9 cellular contexts compared by ENCODE assay signal in genomic region chr6:87944541-87944954, GRCh38.
A peak's percentile ranks its signal among the peaks of the same experiment; 100 is the strongest.
DNase-seq lines count a peak whose midpoint lies in the region; ATAC-seq and TF ChIP-seq lines count a peak whose summit lies in the region.
"Had no signal": no experiment of that assay in that cellular context is flagged by ENCODE, and none has a peak within 500 bp of the region (broad histone marks: within the 10 kb centered on the region; RNA-seq: fewer than 3 reads in every experiment).

No MANE protein-coding gene starts in this region.

- no peak overlapping the region for H4K8ac ChIP-seq in mesenchymal stem cell (ENCODE audit: low read length)

- H3K27me3 Mint-ChIP-seq in CD14-positive monocyte (ENCODE audit: low read depth in 3 of 3): peaks cover 1 to 10% (median 7%) of the 10 kb centered on the region in 3 donors

- no peak overlapping the region for H2AK5ac ChIP-seq in mesenchymal stem cell (ENCODE audit: low read length, severe bottlenecking)

- TF ChIP-seq POLR2A in breast epithelium (IDR thresholded peaks at IDR 0.05): no peak

- no peak overlapping the region for H3K4me3 Mint-ChIP-seq in CD14-positive monocyte
- H3K4me3 Mint-ChIP-seq: naive B cell had no signal

- no peak overlapping the region for H3K14ac ChIP-seq in mesenchymal stem cell (ENCODE audit: low read length in 2 of 2)

- ATAC-seq in GM21576 (IDR thresholded peaks at IDR 0.05; ENCODE audit: unreplicated experiment) (no peak), HG03108 (IDR thresholded peaks at IDR 0.05; ENCODE audit: unreplicated experiment) (no peak), GM19395 (IDR thresholded peaks at IDR 0.05; ENCODE audit: unreplicated experiment) (no peak)

- H3K9me3 Mint-ChIP-seq in CD14-positive monocyte: peaks cover 0 to 2% (median 0%) of the 10 kb centered on the region in 7 donors
- H3K9me3 Mint-ChIP-seq: naive B cell had no signal

- no peak overlapping the region for H3K23ac ChIP-seq in mesenchymal stem cell (ENCODE audit: low read length in 2 of 2)

- DNase-seq in AG09319 (ENCODE audit: extremely low read depth, low read depth) (peak; percentile 43), LHCN-M2 (ENCODE audit: low read depth) (peak; percentile 25), breast epithelium (ENCODE audit: low spot score in 2 of 2) (peak; percentile 56 to 86), mesenchymal stem cell (peak; percentile 60), CD14-positive monocyte (ENCODE audit: low spot score) (no peak)
- DNase-seq: naive B cell had no signal

- H3K36me3 ChIP-seq in breast epithelium (no peaks in the 10 kb centered on the region), mesenchymal stem cell (ENCODE audit: control insufficient read depth in 1 of 2, insufficient read depth in 2 of 2, low read depth in 1 of 2, low read length in 2 of 2) (no peaks in the 10 kb centered on the region)

- H3K36me3 Mint-ChIP-seq in CD14-positive monocyte: no peaks in the 10 kb centered on the region

- no peak overlapping the region for H2BK120ac ChIP-seq in mesenchymal stem cell (ENCODE audit: low read depth, low read length)

- H3K79me1 ChIP-seq in mesenchymal stem cell (replicated peaks; ENCODE audit: low read length, poor library complexity, severe bottlenecking): no peaks in the 10 kb centered on the region

- H3K4me3 ChIP-seq in breast epithelium (no peak overlapping the region), mesenchymal stem cell (ENCODE audit: insufficient read depth in 1 of 2, low read depth in 1 of 2, low read length in 2 of 2) (no peak overlapping the region)

- H3K9me3 ChIP-seq in breast epithelium (no peaks in the 10 kb centered on the region), mesenchymal stem cell (ENCODE audit: control insufficient read depth, low read length) (no peaks in the 10 kb centered on the region)

- no peaks in the 10 kb centered on the region for H3K4me1 Mint-ChIP-seq in CD14-positive monocyte
- H3K4me1 Mint-ChIP-seq: naive B cell had no signal

- H3K27ac ChIP-seq in breast epithelium: peak overlapping the region; percentile 76 to 77
- H3K27ac ChIP-seq in mesenchymal stem cell (ENCODE audit: low read length, poor library complexity, severe bottlenecking): no peak overlapping the region

- intact Hi-C loops in breast epithelium (cut with DNase I; ENCODE audit: low total_unique reads) (no loop called here), CD14-positive monocyte (cut with micrococcal nuclease) (no loop called here)

- H2BK5ac ChIP-seq in mesenchymal stem cell (ENCODE audit: low read depth, low read length, poor library complexity, severe bottlenecking): no peak overlapping the region

- no peaks in the 10 kb centered on the region for H3K4me1 ChIP-seq in breast epithelium
- peaks cover 1% of the 10 kb centered on the region for H3K4me1 ChIP-seq in mesenchymal stem cell (ENCODE audit: control insufficient read depth, insufficient read depth, low read depth, low read length)

- no peak overlapping the region for H3K4ac ChIP-seq in mesenchymal stem cell (ENCODE audit: low read depth in 1 of 2, low read length in 2 of 2)

- H4K91ac ChIP-seq in mesenchymal stem cell (ENCODE audit: low read length): no peak overlapping the region

- H3K27ac Mint-ChIP-seq in CD14-positive monocyte: no peak overlapping the region
- H3K27ac Mint-ChIP-seq: naive B cell had no signal

- H3K27me3 ChIP-seq in breast epithelium (no peaks in the 10 kb centered on the region), mesenchymal stem cell (ENCODE audit: control insufficient read depth in 1 of 2, insufficient read depth in 1 of 2, low read length in 2 of 2) (peaks cover 0 to 13% of the 10 kb centered on the region in 2 experiments)

- 27% methylated on average over 5 of the region's 5 CpGs for WGBS in mesenchymal stem cell

- no peak overlapping the region for H3K4me2 ChIP-seq in mesenchymal stem cell (ENCODE audit: low read length, poor library complexity, severe bottlenecking)

- H2BK12ac ChIP-seq in mesenchymal stem cell (ENCODE audit: low read length in 2 of 2): no peak overlapping the region

- TF ChIP-seq CTCF in AG09319 (IDR thresholded peaks at IDR 0.05; ENCODE audit: low read depth, low read length) (peak; percentile 49), breast epithelium (IDR thresholded peaks at IDR 0.05) (no peak), CD14-positive monocyte (IDR thresholded peaks at IDR 0.05) (no peak)

- H2BK15ac ChIP-seq in mesenchymal stem cell (ENCODE audit: low read depth, poor library complexity, severe bottlenecking): no peak overlapping the region

- no peak overlapping the region for H2AFZ ChIP-seq in mesenchymal stem cell (ENCODE audit: low read depth, low read length)

- peak overlapping the region; percentile 57 for H3K9ac ChIP-seq in mesenchymal stem cell (ENCODE audit: low read length)

- no peak overlapping the region for H3K18ac ChIP-seq in mesenchymal stem cell (ENCODE audit: low read depth in 1 of 2, low read length in 2 of 2)
